1 cellular context compared by ENCODE assay signal in the genomic region with DNA sequence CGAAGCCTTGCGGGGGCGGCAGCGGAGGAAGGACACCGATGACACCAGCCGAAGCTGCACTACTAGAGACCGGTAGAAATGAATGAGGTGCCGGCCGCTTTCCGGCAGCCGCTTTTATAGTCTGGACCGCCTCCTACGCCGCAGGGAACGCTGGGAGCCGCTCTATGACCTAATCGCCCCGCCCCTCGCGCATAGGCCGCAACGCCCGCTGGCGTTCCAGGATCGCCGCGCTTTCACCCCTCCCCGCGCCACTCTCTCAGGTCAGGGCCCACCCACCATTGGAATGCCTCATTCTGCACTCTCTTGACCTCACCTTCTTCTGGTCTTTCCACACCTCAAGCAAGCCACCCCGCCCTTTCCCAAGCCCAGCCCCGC.
A peak's percentile ranks its signal among the peaks of the same experiment; 100 is the strongest.
TF ChIP-seq lines count a peak whose summit lies in the region.

A gene (minus strand): TSS at position 89 of the 375 bp plus-strand sequence. CDS start 170 bp downstream, outside the sequence.

TF ChIP-seq in GM12878, 131 proteins besides CTCF, POLR2A, EP300 and RAD21 (continued from another document and continues in another):
- TF ChIP-seq, protein P1, sequence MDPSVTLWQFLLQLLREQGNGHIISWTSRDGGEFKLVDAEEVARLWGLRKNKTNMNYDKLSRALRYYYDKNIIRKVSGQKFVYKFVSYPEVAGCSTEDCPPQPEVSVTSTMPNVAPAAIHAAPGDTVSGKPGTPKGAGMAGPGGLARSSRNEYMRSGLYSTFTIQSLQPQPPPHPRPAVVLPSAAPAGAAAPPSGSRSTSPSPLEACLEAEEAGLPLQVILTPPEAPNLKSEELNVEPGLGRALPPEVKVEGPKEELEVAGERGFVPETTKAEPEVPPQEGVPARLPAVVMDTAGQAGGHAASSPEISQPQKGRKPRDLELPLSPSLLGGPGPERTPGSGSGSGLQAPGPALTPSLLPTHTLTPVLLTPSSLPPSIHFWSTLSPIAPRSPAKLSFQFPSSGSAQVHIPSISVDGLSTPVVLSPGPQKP (IDR thresholded peaks at IDR 0.05; ENCODE audit: low read depth, low read length): no peak
- no peak for TF ChIP-seq CBX3 (IDR thresholded peaks at IDR 0.05; ENCODE audit: borderline replicate concordance, low read depth)
- TF ChIP-seq, protein P2, sequence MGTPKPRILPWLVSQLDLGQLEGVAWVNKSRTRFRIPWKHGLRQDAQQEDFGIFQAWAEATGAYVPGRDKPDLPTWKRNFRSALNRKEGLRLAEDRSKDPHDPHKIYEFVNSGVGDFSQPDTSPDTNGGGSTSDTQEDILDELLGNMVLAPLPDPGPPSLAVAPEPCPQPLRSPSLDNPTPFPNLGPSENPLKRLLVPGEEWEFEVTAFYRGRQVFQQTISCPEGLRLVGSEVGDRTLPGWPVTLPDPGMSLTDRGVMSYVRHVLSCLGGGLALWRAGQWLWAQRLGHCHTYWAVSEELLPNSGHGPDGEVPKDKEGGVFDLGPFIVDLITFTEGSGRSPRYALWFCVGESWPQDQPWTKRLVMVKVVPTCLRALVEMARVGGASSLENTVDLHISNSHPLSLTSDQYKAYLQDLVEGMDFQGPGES (IDR thresholded peaks at IDR 0.05): no peak
- peak; percentile 27; the same call in 1 of the 2 replicates for TF ChIP-seq RCOR1 (conservative IDR thresholded peaks at IDR 0.05; ENCODE audit: low read depth, low read length)
- TF ChIP-seq, protein P3, sequence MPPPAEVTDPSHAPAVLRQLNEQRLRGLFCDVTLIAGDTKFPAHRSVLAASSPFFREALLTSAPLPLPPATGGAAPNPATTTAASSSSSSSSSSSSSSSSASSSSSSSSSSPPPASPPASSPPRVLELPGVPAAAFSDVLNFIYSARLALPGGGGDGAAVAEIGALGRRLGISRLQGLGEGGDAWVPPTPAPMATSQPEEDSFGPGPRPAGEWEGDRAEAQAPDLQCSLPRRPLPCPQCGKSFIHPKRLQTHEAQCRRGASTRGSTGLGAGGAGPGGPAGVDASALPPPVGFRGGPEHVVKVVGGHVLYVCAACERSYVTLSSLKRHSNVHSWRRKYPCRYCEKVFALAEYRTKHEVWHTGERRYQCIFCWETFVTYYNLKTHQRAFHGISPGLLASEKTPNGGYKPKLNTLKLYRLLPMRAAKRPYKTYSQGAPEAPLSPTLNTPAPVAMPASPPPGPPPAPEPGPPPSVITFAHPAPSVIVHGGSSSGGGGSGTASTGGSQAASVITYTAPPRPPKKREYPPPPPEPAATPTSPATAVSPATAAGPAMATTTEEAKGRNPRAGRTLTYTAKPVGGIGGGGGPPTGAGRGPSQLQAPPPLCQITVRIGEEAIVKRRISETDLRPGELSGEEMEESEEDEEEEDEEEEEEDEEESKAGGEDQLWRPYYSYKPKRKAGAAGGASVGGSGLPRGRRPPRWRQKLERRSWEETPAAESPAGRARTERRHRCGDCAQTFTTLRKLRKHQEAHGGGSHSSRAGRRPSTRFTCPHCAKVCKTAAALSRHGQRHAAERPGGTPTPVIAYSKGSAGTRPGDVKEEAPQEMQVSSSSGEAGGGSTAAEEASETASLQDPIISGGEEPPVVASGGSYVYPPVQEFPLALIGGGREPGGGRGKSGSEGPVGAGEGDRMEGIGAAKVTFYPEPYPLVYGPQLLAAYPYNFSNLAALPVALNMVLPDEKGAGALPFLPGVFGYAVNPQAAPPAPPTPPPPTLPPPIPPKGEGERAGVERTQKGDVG (CRISPR knock-in tag; IDR thresholded peaks at IDR 0.05): no peak
- TF ChIP-seq POLR2AphosphoS2 (IDR thresholded peaks at IDR 0.05; ENCODE audit: low read depth, low read length): peak; percentile 98
- no peak for TF ChIP-seq ETV6 (conservative IDR thresholded peaks at IDR 0.05 in 1 of 2, IDR thresholded peaks at IDR 0.05 in 1 of 2; ENCODE audit: borderline replicate concordance in 1 of 2, low read depth in 1 of 2)
- TF ChIP-seq ZNF24 (IDR thresholded peaks at IDR 0.05): peak; percentile 86
- TF ChIP-seq, protein P4, sequence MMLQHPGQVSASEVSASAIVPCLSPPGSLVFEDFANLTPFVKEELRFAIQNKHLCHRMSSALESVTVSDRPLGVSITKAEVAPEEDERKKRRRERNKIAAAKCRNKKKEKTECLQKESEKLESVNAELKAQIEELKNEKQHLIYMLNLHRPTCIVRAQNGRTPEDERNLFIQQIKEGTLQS (IDR thresholded peaks at IDR 0.05; ENCODE audit: borderline replicate concordance, extremely low read depth, low read depth, low read length): no peak
- TF ChIP-seq EED (IDR thresholded peaks at IDR 0.05; ENCODE audit: low read depth): no peak
- TF ChIP-seq, protein P5, sequence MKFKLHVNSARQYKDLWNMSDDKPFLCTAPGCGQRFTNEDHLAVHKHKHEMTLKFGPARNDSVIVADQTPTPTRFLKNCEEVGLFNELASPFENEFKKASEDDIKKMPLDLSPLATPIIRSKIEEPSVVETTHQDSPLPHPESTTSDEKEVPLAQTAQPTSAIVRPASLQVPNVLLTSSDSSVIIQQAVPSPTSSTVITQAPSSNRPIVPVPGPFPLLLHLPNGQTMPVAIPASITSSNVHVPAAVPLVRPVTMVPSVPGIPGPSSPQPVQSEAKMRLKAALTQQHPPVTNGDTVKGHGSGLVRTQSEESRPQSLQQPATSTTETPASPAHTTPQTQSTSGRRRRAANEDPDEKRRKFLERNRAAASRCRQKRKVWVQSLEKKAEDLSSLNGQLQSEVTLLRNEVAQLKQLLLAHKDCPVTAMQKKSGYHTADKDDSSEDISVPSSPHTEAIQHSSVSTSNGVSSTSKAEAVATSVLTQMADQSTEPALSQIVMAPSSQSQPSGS (IDR thresholded peaks at IDR 0.05; ENCODE audit: low read length): peak; percentile 53
- TF ChIP-seq NR2C1 (IDR thresholded peaks at IDR 0.05): peak; percentile 83
- peak; percentile 46; the same call in 1 of the 2 replicates for TF ChIP-seq CREM (IDR thresholded peaks at IDR 0.05; ENCODE audit: low read depth)
- TF ChIP-seq HDAC2 (IDR thresholded peaks at IDR 0.05): no peak
- TF ChIP-seq, protein P6, sequence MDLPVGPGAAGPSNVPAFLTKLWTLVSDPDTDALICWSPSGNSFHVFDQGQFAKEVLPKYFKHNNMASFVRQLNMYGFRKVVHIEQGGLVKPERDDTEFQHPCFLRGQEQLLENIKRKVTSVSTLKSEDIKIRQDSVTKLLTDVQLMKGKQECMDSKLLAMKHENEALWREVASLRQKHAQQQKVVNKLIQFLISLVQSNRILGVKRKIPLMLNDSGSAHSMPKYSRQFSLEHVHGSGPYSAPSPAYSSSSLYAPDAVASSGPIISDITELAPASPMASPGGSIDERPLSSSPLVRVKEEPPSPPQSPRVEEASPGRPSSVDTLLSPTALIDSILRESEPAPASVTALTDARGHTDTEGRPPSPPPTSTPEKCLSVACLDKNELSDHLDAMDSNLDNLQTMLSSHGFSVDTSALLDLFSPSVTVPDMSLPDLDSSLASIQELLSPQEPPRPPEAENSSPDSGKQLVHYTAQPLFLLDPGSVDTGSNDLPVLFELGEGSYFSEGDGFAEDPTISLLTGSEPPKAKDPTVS (IDR thresholded peaks at IDR 0.05; ENCODE audit: low read depth, low read length): no peak
- no peak for TF ChIP-seq BMI1 (IDR thresholded peaks at IDR 0.05; ENCODE audit: borderline replicate concordance)
- TF ChIP-seq, protein P7, sequence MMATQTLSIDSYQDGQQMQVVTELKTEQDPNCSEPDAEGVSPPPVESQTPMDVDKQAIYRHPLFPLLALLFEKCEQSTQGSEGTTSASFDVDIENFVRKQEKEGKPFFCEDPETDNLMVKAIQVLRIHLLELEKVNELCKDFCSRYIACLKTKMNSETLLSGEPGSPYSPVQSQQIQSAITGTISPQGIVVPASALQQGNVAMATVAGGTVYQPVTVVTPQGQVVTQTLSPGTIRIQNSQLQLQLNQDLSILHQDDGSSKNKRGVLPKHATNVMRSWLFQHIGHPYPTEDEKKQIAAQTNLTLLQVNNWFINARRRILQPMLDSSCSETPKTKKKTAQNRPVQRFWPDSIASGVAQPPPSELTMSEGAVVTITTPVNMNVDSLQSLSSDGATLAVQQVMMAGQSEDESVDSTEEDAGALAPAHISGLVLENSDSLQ (IDR thresholded peaks at IDR 0.05): no peak
- peak; percentile 86 for TF ChIP-seq YY1 (IDR thresholded peaks at IDR 0.05; ENCODE audit: low read depth, low read length)
- TF ChIP-seq SMAD1 (IDR thresholded peaks at IDR 0.05; ENCODE audit: low read depth, partially characterized antibody): peak; percentile 92
- no peak for TF ChIP-seq KAT2A (conservative IDR thresholded peaks at IDR 0.05; ENCODE audit: control insufficient read depth, low read depth, low read length)
- TF ChIP-seq RAD51 (IDR thresholded peaks at IDR 0.05): no peak
- peak; percentile 21; the same call in 1 of the 2 replicates for TF ChIP-seq CBX5 (IDR thresholded peaks at IDR 0.05; ENCODE audit: low read depth)
- TF ChIP-seq, protein P8, sequence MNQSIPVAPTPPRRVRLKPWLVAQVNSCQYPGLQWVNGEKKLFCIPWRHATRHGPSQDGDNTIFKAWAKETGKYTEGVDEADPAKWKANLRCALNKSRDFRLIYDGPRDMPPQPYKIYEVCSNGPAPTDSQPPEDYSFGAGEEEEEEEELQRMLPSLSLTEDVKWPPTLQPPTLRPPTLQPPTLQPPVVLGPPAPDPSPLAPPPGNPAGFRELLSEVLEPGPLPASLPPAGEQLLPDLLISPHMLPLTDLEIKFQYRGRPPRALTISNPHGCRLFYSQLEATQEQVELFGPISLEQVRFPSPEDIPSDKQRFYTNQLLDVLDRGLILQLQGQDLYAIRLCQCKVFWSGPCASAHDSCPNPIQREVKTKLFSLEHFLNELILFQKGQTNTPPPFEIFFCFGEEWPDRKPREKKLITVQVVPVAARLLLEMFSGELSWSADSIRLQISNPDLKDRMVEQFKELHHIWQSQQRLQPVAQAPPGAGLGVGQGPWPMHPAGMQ (IDR thresholded peaks at IDR 0.05; ENCODE audit: borderline replicate concordance): no peak
- TF ChIP-seq HDGF (IDR thresholded peaks at IDR 0.05): peak; percentile 97
- TF ChIP-seq SUPT20H (IDR thresholded peaks at IDR 0.05; ENCODE audit: borderline replicate concordance, control insufficient read depth, low read depth, low read length): no peak
- TF ChIP-seq, protein P9, sequence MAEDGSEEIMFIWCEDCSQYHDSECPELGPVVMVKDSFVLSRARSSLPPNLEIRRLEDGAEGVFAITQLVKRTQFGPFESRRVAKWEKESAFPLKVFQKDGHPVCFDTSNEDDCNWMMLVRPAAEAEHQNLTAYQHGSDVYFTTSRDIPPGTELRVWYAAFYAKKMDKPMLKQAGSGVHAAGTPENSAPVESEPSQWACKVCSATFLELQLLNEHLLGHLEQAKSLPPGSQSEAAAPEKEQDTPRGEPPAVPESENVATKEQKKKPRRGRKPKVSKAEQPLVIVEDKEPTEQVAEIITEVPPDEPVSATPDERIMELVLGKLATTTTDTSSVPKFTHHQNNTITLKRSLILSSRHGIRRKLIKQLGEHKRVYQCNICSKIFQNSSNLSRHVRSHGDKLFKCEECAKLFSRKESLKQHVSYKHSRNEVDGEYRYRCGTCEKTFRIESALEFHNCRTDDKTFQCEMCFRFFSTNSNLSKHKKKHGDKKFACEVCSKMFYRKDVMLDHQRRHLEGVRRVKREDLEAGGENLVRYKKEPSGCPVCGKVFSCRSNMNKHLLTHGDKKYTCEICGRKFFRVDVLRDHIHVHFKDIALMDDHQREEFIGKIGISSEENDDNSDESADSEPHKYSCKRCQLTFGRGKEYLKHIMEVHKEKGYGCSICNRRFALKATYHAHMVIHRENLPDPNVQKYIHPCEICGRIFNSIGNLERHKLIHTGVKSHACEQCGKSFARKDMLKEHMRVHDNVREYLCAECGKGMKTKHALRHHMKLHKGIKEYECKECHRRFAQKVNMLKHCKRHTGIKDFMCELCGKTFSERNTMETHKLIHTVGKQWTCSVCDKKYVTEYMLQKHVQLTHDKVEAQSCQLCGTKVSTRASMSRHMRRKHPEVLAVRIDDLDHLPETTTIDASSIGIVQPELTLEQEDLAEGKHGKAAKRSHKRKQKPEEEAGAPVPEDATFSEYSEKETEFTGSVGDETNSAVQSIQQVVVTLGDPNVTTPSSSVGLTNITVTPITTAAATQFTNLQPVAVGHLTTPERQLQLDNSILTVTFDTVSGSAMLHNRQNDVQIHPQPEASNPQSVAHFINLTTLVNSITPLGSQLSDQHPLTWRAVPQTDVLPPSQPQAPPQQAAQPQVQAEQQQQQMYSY (CRISPR knock-in tag; IDR thresholded peaks at IDR 0.05): no peak
- peak; percentile 99 for TF ChIP-seq PML (IDR thresholded peaks at IDR 0.05; ENCODE audit: low read length)
- TF ChIP-seq, protein P10, sequence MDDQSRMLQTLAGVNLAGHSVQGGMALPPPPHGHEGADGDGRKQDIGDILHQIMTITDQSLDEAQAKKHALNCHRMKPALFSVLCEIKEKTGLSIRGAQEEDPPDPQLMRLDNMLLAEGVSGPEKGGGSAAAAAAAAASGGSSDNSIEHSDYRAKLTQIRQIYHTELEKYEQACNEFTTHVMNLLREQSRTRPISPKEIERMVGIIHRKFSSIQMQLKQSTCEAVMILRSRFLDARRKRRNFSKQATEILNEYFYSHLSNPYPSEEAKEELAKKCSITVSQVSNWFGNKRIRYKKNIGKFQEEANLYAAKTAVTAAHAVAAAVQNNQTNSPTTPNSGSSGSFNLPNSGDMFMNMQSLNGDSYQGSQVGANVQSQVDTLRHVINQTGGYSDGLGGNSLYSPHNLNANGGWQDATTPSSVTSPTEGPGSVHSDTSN (IDR thresholded peaks at IDR 0.05; ENCODE audit: insufficient replicate concordance, low read depth, low read length): peak; percentile 24
- TF ChIP-seq MEF2B (IDR thresholded peaks at IDR 0.05; ENCODE audit: partially characterized antibody, poor library complexity, severe bottlenecking): no peak
- TF ChIP-seq, protein P11, sequence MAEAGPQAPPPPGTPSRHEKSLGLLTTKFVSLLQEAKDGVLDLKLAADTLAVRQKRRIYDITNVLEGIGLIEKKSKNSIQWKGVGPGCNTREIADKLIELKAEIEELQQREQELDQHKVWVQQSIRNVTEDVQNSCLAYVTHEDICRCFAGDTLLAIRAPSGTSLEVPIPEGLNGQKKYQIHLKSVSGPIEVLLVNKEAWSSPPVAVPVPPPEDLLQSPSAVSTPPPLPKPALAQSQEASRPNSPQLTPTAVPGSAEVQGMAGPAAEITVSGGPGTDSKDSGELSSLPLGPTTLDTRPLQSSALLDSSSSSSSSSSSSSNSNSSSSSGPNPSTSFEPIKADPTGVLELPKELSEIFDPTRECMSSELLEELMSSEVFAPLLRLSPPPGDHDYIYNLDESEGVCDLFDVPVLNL (IDR thresholded peaks at IDR 0.05; ENCODE audit: low read depth, low read length): no peak
- TF ChIP-seq IKZF1 (conservative IDR thresholded peaks at IDR 0.05): no peak
- TF ChIP-seq ZSCAN29 (IDR thresholded peaks at IDR 0.05): no peak
- TF ChIP-seq YBX1 (IDR thresholded peaks at IDR 0.05): no peak
- TF ChIP-seq BACH1 (IDR thresholded peaks at IDR 0.05; ENCODE audit: borderline replicate concordance): peak; percentile 90
- no peak for TF ChIP-seq HDAC6 (IDR thresholded peaks at IDR 0.05; ENCODE audit: unreplicated experiment)
- TF ChIP-seq FOS (IDR thresholded peaks at IDR 0.05; ENCODE audit: borderline replicate concordance, extremely low read depth, insufficient read length): no peak
- TF ChIP-seq SREBF1 (IDR thresholded peaks at IDR 0.05; ENCODE audit: low read length): no peak
- no peak for TF ChIP-seq SPI1 (IDR thresholded peaks at IDR 0.05; ENCODE audit: borderline replicate concordance, insufficient read depth, low read depth, low read length)
- 0 out of 2 replicates have a peak, but pooled peaks have one; percentile 40 for TF ChIP-seq STAT1 (conservative IDR thresholded peaks at IDR 0.05)
